Comparison of ENCODE assay signal across 15 cellular contexts in genomic region chr22:24006207-24006913, GRCh38. TPM values are rescaled to one million over a fixed set of nuclear protein-coding genes. Genes with fewer than 3 reads are reported as not detected.
DNase-seq lines count a peak whose midpoint lies in the region; ATAC-seq and TF ChIP-seq lines count a peak whose summit lies in the region.
"Had no signal": no experiment of that assay in that cellular context is flagged by ENCODE, and none has a peak within 500 bp of the region (broad histone marks: within the 10 kb centered on the region; RNA-seq: fewer than 3 reads in every experiment).

No MANE protein-coding gene starts in this region.

- H4K8ac ChIP-seq in mesenchymal stem cell (ENCODE audit: low read length): no peak overlapping the region

- H3K9me2 ChIP-seq in Karpas-422 (replicated peaks; ENCODE audit: insufficient read depth, low read length): no peaks in the 10 kb centered on the region

- no peak overlapping the region for H2BK15ac ChIP-seq in mesenchymal stem cell (ENCODE audit: low read depth, poor library complexity, severe bottlenecking)

- no peaks in the 10 kb centered on the region for H3K79me1 ChIP-seq in mesenchymal stem cell (replicated peaks; ENCODE audit: low read length, poor library complexity, severe bottlenecking)

- H3K9ac ChIP-seq in Karpas-422 (ENCODE audit: low read length): no peak overlapping the region
- H3K9ac ChIP-seq in mesenchymal stem cell (ENCODE audit: low read length): no peak overlapping the region

- H3K9me3 ChIP-seq in Karpas-422 (ENCODE audit: low read length) (no peaks in the 10 kb centered on the region), mesenchymal stem cell (ENCODE audit: control insufficient read depth, low read length) (no peaks in the 10 kb centered on the region)
- H3K9me3 ChIP-seq: A549 had no signal

- ATAC-seq in HG03439 (IDR thresholded peaks at IDR 0.05; ENCODE audit: unreplicated experiment) (no peak), GM18511 (IDR thresholded peaks at IDR 0.05; ENCODE audit: unreplicated experiment) (no peak)
- ATAC-seq: A549 had no signal

- H3K36me3 ChIP-seq in Karpas-422 (ENCODE audit: insufficient read depth, low read length): no peaks in the 10 kb centered on the region
- H3K36me3 ChIP-seq in mesenchymal stem cell (ENCODE audit: control insufficient read depth in 1 of 2, insufficient read depth in 2 of 2, low read depth in 1 of 2, low read length in 2 of 2): no peaks in the 10 kb centered on the region

- no peak overlapping the region for H2BK120ac ChIP-seq in mesenchymal stem cell (ENCODE audit: low read depth, low read length)

- H2AK5ac ChIP-seq in mesenchymal stem cell (ENCODE audit: low read length, severe bottlenecking): no peak overlapping the region

- DNase-seq in Karpas-422 (peak; percentile 35), mesenchymal stem cell (no peak), SKM-1 (lab: John Stamatoyannopoulos, UW; ENCODE audit: unreplicated experiment) (no peak)
- DNase-seq: DMS 273 treated with DMSO at 0.1 percent for 48 hours; GF-D8; NCI-H1417; NCI-H187 treated with DMSO at 0.1 percent for 48 hours; NCI-H446; NK-92 treated with Interleukin-12 subunit alpha and Interleukin-12 subunit beta, amount 100 ng/mL, for 24 hours had no signal

- H3K4me2 ChIP-seq in Karpas-422 (ENCODE audit: low read depth, low read length, poor library complexity, severe bottlenecking) (no peak overlapping the region), mesenchymal stem cell (ENCODE audit: low read length, poor library complexity, severe bottlenecking) (no peak overlapping the region)
- H3K4me2 ChIP-seq: A549 had no signal

- H3K4me1 ChIP-seq in Karpas-422 (ENCODE audit: low read length) (peaks cover 6% of the 10 kb centered on the region; the same call in 1 of the 2 replicates), mesenchymal stem cell (ENCODE audit: control insufficient read depth, insufficient read depth, low read depth, low read length) (no peaks in the 10 kb centered on the region)
- H3K4me1 ChIP-seq: A549 had no signal

- H2AFZ ChIP-seq in Karpas-422 (ENCODE audit: low read length) (no peak overlapping the region), mesenchymal stem cell (ENCODE audit: low read depth, low read length) (no peak overlapping the region)

- H3K14ac ChIP-seq in mesenchymal stem cell (ENCODE audit: low read length in 2 of 2): peak overlapping the region in 1 of 2 experiments; percentile 19

- H3K23ac ChIP-seq in mesenchymal stem cell (ENCODE audit: low read length in 2 of 2): no peak overlapping the region

- H3K4me3 ChIP-seq in Karpas-422 (ENCODE audit: low read length) (no peak overlapping the region), mesenchymal stem cell (ENCODE audit: insufficient read depth in 1 of 2, low read depth in 1 of 2, low read length in 2 of 2) (no peak overlapping the region)
- H3K4me3 ChIP-seq: A549 had no signal

- H2BK12ac ChIP-seq in mesenchymal stem cell (ENCODE audit: low read length in 2 of 2): no peak overlapping the region

- H3K4ac ChIP-seq in mesenchymal stem cell (ENCODE audit: low read depth in 1 of 2, low read length in 2 of 2): no peak overlapping the region

- no peak for TF ChIP-seq CTCF in C4-2B (conservative IDR thresholded peaks at IDR 0.05)

- no peak overlapping the region for H2BK5ac ChIP-seq in mesenchymal stem cell (ENCODE audit: low read depth, low read length, poor library complexity, severe bottlenecking)

- H4K20me1 ChIP-seq in Karpas-422 (ENCODE audit: insufficient read depth, low read depth, low read length): no peaks in the 10 kb centered on the region

- no peak overlapping the region for H3K18ac ChIP-seq in mesenchymal stem cell (ENCODE audit: low read depth in 1 of 2, low read length in 2 of 2)

- H3K79me2 ChIP-seq in Karpas-422 (ENCODE audit: low read length): no peaks in the 10 kb centered on the region

- WGBS in mesenchymal stem cell: 79% methylated on average over 10 of the region's 10 CpGs

- H4K91ac ChIP-seq in mesenchymal stem cell (ENCODE audit: low read length): peak overlapping the region; percentile 35

- H3K27ac ChIP-seq in C4-2B: peak overlapping the region; percentile 49
- no peak overlapping the region for H3K27ac ChIP-seq in Karpas-422 (ENCODE audit: low read length)
- no peak overlapping the region for H3K27ac ChIP-seq in mesenchymal stem cell (ENCODE audit: low read length, poor library complexity, severe bottlenecking)
- H3K27ac ChIP-seq: A549 had no signal

- H3K27me3 ChIP-seq in Karpas-422 (ENCODE audit: low read length) (no peaks in the 10 kb centered on the region; the same call in 1 of the 2 replicates), mesenchymal stem cell (ENCODE audit: control insufficient read depth in 1 of 2, insufficient read depth in 1 of 2, low read length in 2 of 2) (peaks cover 7 to 8% of the 10 kb centered on the region in 2 experiments)

RNA-seq across cellular contexts. Expression of gene GSTT4, which starts 1.1 kb away (rescaled TPM):
- total RNA-seq in Karpas-422 (2014; rRNA removed; shearing (Covaris generic); ENCODE audit: low replicate concordance): not detected in 2 replicates
- not detected for polyA plus RNA-seq in mesenchymal stem cell (2013, experiment 1 of 2)
- not detected for polyA plus RNA-seq in mesenchymal stem cell (2013, experiment 2 of 2)
- total RNA-seq: OCI-LY7, RPMI7951 had no signal
- polyA plus RNA-seq: A549 had no signal

RNA-seq across cellular contexts. Expression of gene CABIN1, which starts 4.7 kb away (rescaled TPM):
- 56.7 and 97.0 TPM in 2 replicates for total RNA-seq in Karpas-422 (2014; rRNA removed; shearing (Covaris generic); ENCODE audit: low replicate concordance)
- polyA plus RNA-seq in mesenchymal stem cell (2013, experiment 1 of 2): 54.3 TPM
- polyA plus RNA-seq in mesenchymal stem cell (2013, experiment 2 of 2): 52.5 TPM

RNA-seq across cellular contexts. Expression of gene GSTT2, which starts 26.4 kb away (rescaled TPM):
- total RNA-seq in Karpas-422 (2014; rRNA removed; shearing (Covaris generic); ENCODE audit: low replicate concordance): not detected in 2 replicates
- 1.4 TPM for polyA plus RNA-seq in mesenchymal stem cell (2013, experiment 1 of 2)
- 1.3 TPM for polyA plus RNA-seq in mesenchymal stem cell (2013, experiment 2 of 2)
- total RNA-seq: OCI-LY7 had no signal

RNA-seq across cellular contexts. Expression of gene DDT, which starts 32.1 kb away (rescaled TPM):
- total RNA-seq in Karpas-422 (2014; rRNA removed; shearing (Covaris generic); ENCODE audit: low replicate concordance): 372 and 428 TPM in 2 replicates
- 185 TPM for polyA plus RNA-seq in mesenchymal stem cell (2013, experiment 1 of 2)
- 184 TPM for polyA plus RNA-seq in mesenchymal stem cell (2013, experiment 2 of 2)

RNA-seq across cellular contexts. Expression of gene DDTL, which starts 39.7 kb away (rescaled TPM):
- 5.2 and 6.0 TPM in 2 replicates for total RNA-seq in Karpas-422 (2014; rRNA removed; shearing (Covaris generic); ENCODE audit: low replicate concordance)
- polyA plus RNA-seq in mesenchymal stem cell (2013, experiment 1 of 2): 1.4 TPM
- 1.2 TPM for polyA plus RNA-seq in mesenchymal stem cell (2013, experiment 2 of 2)
